ENCODE assay signal across 12 cellular contexts in the genomic region with DNA sequence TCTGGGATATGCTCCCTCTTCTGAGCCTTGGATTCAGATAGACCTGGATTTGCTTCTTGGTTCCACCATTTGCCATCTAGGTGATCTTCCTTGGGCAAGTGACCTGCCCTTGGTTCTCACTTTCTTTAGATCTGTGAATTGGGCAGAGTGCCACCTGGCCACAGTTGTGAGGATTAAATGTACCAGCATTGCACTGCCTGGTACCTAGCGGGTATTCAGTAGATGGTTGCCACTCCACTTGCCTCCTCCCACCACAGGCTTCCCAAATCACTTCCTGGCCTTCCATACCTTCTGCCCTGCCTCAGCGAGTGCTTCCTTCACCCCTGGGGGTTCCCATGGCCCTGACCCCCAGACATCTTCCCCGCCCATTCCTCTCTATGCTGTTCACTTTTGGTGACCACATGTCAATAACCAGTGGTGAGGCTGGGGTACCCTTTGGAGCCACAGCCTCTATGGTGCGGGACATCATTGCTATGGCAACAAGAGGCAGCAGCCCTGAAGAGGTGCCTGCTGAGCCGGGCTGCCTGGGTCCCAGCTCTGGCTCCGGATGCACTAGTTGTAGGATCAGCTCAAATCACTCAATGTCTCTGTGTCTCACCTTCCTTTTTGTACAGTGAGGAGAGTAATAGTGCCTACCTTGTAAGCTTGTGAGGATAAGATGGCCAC. TPM values are rescaled to one million over a fixed set of nuclear protein-coding genes. Genes with fewer than 3 reads are reported as not detected.
DNase-seq lines count a peak whose midpoint lies in the region; ATAC-seq and TF ChIP-seq lines count a peak whose summit lies in the region.
"Had no signal": no experiment of that assay in that cellular context is flagged by ENCODE, and none has a peak within 500 bp of the region (broad histone marks: within the 10 kb centered on the region; RNA-seq: fewer than 3 reads in every experiment).

No MANE protein-coding gene starts in this region.

- peak overlapping the region; percentile 25; the same call in 1 of the 2 replicates for H3K27ac ChIP-seq in BLaER1
- peak overlapping the region; percentile 55 for H3K27ac ChIP-seq in HL-60 (replicated peaks)

- H3K4me2 ChIP-seq in BLaER1 = peak overlapping the region; percentile 33

- DNase-seq in HL-60 (ENCODE audit: low read depth in 1 of 2, low spot score in 1 of 2) = no peak
- no peak for DNase-seq in activated naive CD8-positive, alpha-beta T cell treated with anti-CD3 and anti-CD28 coated beads for 36 hours
- no peak for DNase-seq in natural killer cell
- DNase-seq in NCI-H82 (lab: John Stamatoyannopoulos, UW) = no peak
- DNase-seq in DMS153 treated with DMSO at 0.1 percent for 48 hours (lab: John Stamatoyannopoulos, UW; ENCODE audit: unreplicated experiment) = no peak
- no peak for DNase-seq in stimulated activated CD4-positive, alpha-beta T cell treated with anti-CD3 and anti-CD28 coated beads, Interleukin-15, amount 100 ng/mL, for 24 hours
- DNase-seq: mesendoderm, NCI-H226, OCI-M1, posterior cingulate gyrus had no signal

- TF ChIP-seq CTCF in HL-60 (IDR thresholded peaks at IDR 0.05; ENCODE audit: insufficient read depth, low read length) (no peak), natural killer cell (IDR thresholded peaks at IDR 0.05) (no peak)

- no peak for ATAC-seq in natural killer cell
- no peak for ATAC-seq in HG03469 (IDR thresholded peaks at IDR 0.05; ENCODE audit: unreplicated experiment)

- no peaks in the 10 kb centered on the region for H3K27me3 ChIP-seq in BLaER1
- no peaks in the 10 kb centered on the region for H3K27me3 ChIP-seq in HL-60 (ENCODE audit: insufficient read depth, poor library complexity, severe bottlenecking)

- H3K4me3 ChIP-seq in BLaER1 = no peak overlapping the region
- no peak overlapping the region for H3K4me3 ChIP-seq in HL-60 (replicated peaks; ENCODE audit: insufficient read depth, low read length)

- H3K36me3 Mint-ChIP-seq in activated naive CD8-positive, alpha-beta T cell treated with anti-CD3 and anti-CD28 coated beads for 36 hours = peaks cover 21% of the 10 kb centered on the region
- H3K36me3 Mint-ChIP-seq in natural killer cell = no peaks in the 10 kb centered on the region

- H3K4me3 Mint-ChIP-seq in activated naive CD8-positive, alpha-beta T cell treated with anti-CD3 and anti-CD28 coated beads for 36 hours = peak overlapping the region; percentile 80
- H3K4me3 Mint-ChIP-seq in natural killer cell = no peak overlapping the region

- no peaks in the 10 kb centered on the region for H3K9me3 ChIP-seq in BLaER1

- H3K9ac ChIP-seq in BLaER1 = no peak overlapping the region

- H3K27ac Mint-ChIP-seq in activated naive CD8-positive, alpha-beta T cell treated with anti-CD3 and anti-CD28 coated beads for 36 hours = peak overlapping the region; percentile 100
- H3K27ac Mint-ChIP-seq in natural killer cell = peak overlapping the region; percentile 81 to 92

- H3K27me3 Mint-ChIP-seq in activated naive CD8-positive, alpha-beta T cell treated with anti-CD3 and anti-CD28 coated beads for 36 hours = no peaks in the 10 kb centered on the region
- no peaks in the 10 kb centered on the region for H3K27me3 Mint-ChIP-seq in natural killer cell (ENCODE audit: low read depth in 2 of 2)

- no peaks in the 10 kb centered on the region for H3K9me3 Mint-ChIP-seq in activated naive CD8-positive, alpha-beta T cell treated with anti-CD3 and anti-CD28 coated beads for 36 hours
- H3K9me3 Mint-ChIP-seq in natural killer cell = no peaks in the 10 kb centered on the region

- peaks cover 41% of the 10 kb centered on the region for H3K36me3 ChIP-seq in BLaER1

- intact Hi-C loops in natural killer cell (cut with micrococcal nuclease) = no loop called here

- H4K20me1 ChIP-seq in BLaER1 = peaks cover 100% of the 10 kb centered on the region

- H3K4me1 ChIP-seq in BLaER1 = peaks cover 78% of the 10 kb centered on the region

- H3K4me1 Mint-ChIP-seq in activated naive CD8-positive, alpha-beta T cell treated with anti-CD3 and anti-CD28 coated beads for 36 hours = peaks cover 89% of the 10 kb centered on the region
- peaks cover 54 to 60% of the 10 kb centered on the region in 2 donors for H3K4me1 Mint-ChIP-seq in natural killer cell

RNA-seq across cellular contexts. Expression of a gene that starts 40.5 kb away (rescaled TPM):
- 10 to 100 TPM; 39.2 to 39.8 TPM for total RNA-seq in activated naive CD8-positive, alpha-beta T cell treated with anti-CD3 and anti-CD28 coated beads for 36 hours
- total RNA-seq in natural killer cell = 10 to 100 TPM in 2 of 3 donors, 1 to 10 TPM in 1; 4.1 to 16.7 (median 12.8) TPM
